21 cellular contexts compared by ENCODE assay signal in the genomic region with DNA sequence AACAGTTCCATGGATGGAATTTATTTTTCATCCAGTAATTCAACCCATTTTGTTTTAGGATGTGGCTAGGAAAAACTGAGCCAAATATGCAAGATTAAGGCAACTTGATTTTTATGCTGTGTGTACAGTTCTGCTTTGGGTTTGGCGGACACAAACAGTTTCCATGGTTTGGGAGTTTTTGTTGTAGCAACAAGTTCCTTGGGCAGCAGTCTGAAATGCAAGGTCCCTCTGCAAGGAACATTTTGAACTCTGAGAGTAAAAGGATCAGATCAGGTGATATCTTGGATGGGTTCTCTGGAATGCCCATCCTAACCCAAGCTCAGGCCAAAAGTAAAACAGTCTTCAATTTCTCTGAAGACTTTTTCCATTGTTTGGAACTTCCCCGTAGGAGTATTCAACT.
DNase-seq lines count a peak whose midpoint lies in the region; ATAC-seq and TF ChIP-seq lines count a peak whose summit lies in the region.
"Had no signal": no experiment of that assay in that cellular context is flagged by ENCODE, and none has a peak within 500 bp of the region (broad histone marks: within the 10 kb centered on the region; RNA-seq: fewer than 3 reads in every experiment).

No MANE protein-coding gene starts in this region.

- WGBS in esophagus squamous epithelium, 2 donors = 68 to 80% methylated on average over 2 of the region's 2 CpGs
- WGBS in right cardiac atrium = 56% methylated on average over 2 of the region's 2 CpGs

- H4K20me1 ChIP-seq in GM23338 (replicated peaks; ENCODE audit: insufficient read depth) = no peaks in the 10 kb centered on the region

- no peaks in the 10 kb centered on the region for H3K27me3 Mint-ChIP-seq in GM23338 (ENCODE audit: insufficient read depth, low read depth, poor library complexity)
- H3K27me3 Mint-ChIP-seq: stimulated activated memory B cell treated with anti-CD40 and anti-IgM and Interleukin-4, amounts not matched to agents 10 μg/mL and 1 μg/mL and 100 μg/mL, for 72 hours had no signal

- H3K79me2 ChIP-seq in GM23338 (replicated peaks; ENCODE audit: insufficient read depth) = no peaks in the 10 kb centered on the region

- no peaks in the 10 kb centered on the region for H3K36me3 ChIP-seq in GM23338 (ENCODE audit: insufficient read depth)
- H3K36me3 ChIP-seq in esophagus squamous epithelium = no peaks in the 10 kb centered on the region
- H3K36me3 ChIP-seq in skeletal muscle tissue (ENCODE audit: control insufficient read depth in 3 of 3, insufficient read depth in 3 of 3, low read length in 3 of 3) = no peaks in the 10 kb centered on the region
- H3K36me3 ChIP-seq: ovary had no signal

- TF ChIP-seq POLR2A in esophagus squamous epithelium (IDR thresholded peaks at IDR 0.05) = no peak

- H3K9ac ChIP-seq in skeletal muscle tissue (ENCODE audit: low read depth in 1 of 3, low read length in 3 of 3) = no peak overlapping the region
- H3K9ac ChIP-seq: SK-N-SH had no signal

- peak overlapping the region; percentile 33; the same call in 1 of the 2 replicates for H2AFZ ChIP-seq in GM23338

- H3K9me3 ChIP-seq in esophagus squamous epithelium = no peaks in the 10 kb centered on the region
- H3K9me3 ChIP-seq in right cardiac atrium (ENCODE audit: control insufficient read depth, low read length) = no peaks in the 10 kb centered on the region
- no peaks in the 10 kb centered on the region for H3K9me3 ChIP-seq in skeletal muscle tissue (ENCODE audit: control insufficient read depth in 3 of 3, low read length in 3 of 3)
- H3K9me3 ChIP-seq: ovary, SK-N-SH had no signal

- H3K27ac ChIP-seq in GM23338 (ENCODE audit: low read depth) (no peak overlapping the region), esophagus squamous epithelium (peak overlapping the region in 3 of 4 donors; percentile 34 to 94 (median 90)), right cardiac atrium (ENCODE audit: low read length) (peak overlapping the region; percentile 77), skeletal muscle tissue (ENCODE audit: low read depth, low read length) (peak overlapping the region; percentile 62)
- H3K27ac ChIP-seq: HL-60 had no signal

- no peaks in the 10 kb centered on the region; the same call in 2 of the 3 replicates for H3K4me1 Mint-ChIP-seq in GM23338
- H3K4me1 Mint-ChIP-seq: CD4-positive, alpha-beta memory T cell; stimulated activated memory B cell treated with anti-CD40 and anti-IgM and Interleukin-4, amounts not matched to agents 10 μg/mL and 1 μg/mL and 100 μg/mL, for 72 hours had no signal

- no peaks in the 10 kb centered on the region for H3K9me3 Mint-ChIP-seq in GM23338
- H3K9me3 Mint-ChIP-seq: dendritic cell treated with granulocyte-macrophage colony-stimulating factor and Interleukin-4, amounts not matched to agents 40 ng/mL and 50 ng/mL, for 4 days; stimulated activated memory B cell treated with anti-CD40 and anti-IgM and Interleukin-4, amounts not matched to agents 10 μg/mL and 1 μg/mL and 100 μg/mL, for 72 hours had no signal

- ATAC-seq in GM23338 (no peak), right cardiac atrium (peak; percentile 85 to 92), HG02870 (IDR thresholded peaks at IDR 0.05; ENCODE audit: unreplicated experiment) (no peak), GM18511 (IDR thresholded peaks at IDR 0.05; ENCODE audit: unreplicated experiment) (no peak), HG03469 (IDR thresholded peaks at IDR 0.05; ENCODE audit: unreplicated experiment) (no peak)
- ATAC-seq: K562; stimulated activated memory B cell treated with anti-CD40 and anti-IgM and Interleukin-4, amounts not matched to agents 10 μg/mL and 1 μg/mL and 100 μg/mL, for 72 hours had no signal

- no peak for DNase-seq in GM23338 (ENCODE audit: low spot score)
- no peak for DNase-seq in esophagus squamous epithelium (lab: John Stamatoyannopoulos, UW)
- DNase-seq in right cardiac atrium = no peak
- no peak for DNase-seq in COR-L47 (lab: John Stamatoyannopoulos, UW)
- DNase-seq: activated CD4-positive, alpha-beta T cell treated with anti-CD3 and anti-CD28 coated beads for 1 hour; activated gamma-delta T cell treated with Interleukin-2 at 50 U/mL for 16 hours; amygdala; CD4-positive, alpha-beta memory T cell; NCI-H1092; NCI-H526; SK-N-SH; T1000 had no signal

- H3K36me3 Mint-ChIP-seq in GM23338 (ENCODE audit: low read depth) = no peaks in the 10 kb centered on the region
- H3K36me3 Mint-ChIP-seq: CD4-positive, alpha-beta memory T cell; stimulated activated memory B cell treated with anti-CD40 and anti-IgM and Interleukin-4, amounts not matched to agents 10 μg/mL and 1 μg/mL and 100 μg/mL, for 72 hours had no signal

- H3K4me1 ChIP-seq in GM23338 (ENCODE audit: insufficient read depth) = no peaks in the 10 kb centered on the region
- peaks cover 10 to 54% (median 20%) of the 10 kb centered on the region in 3 donors for H3K4me1 ChIP-seq in esophagus squamous epithelium
- peaks cover 1% of the 10 kb centered on the region for H3K4me1 ChIP-seq in right cardiac atrium (ENCODE audit: control insufficient read depth, insufficient read depth, low read length)
- peaks cover 4 to 19% (median 8%) of the 10 kb centered on the region in 3 donors for H3K4me1 ChIP-seq in skeletal muscle tissue (ENCODE audit: control insufficient read depth in 3 of 3, insufficient read depth in 3 of 3, low read length in 3 of 3)

- H3K27me3 ChIP-seq in GM23338 (ENCODE audit: insufficient read depth) = no peaks in the 10 kb centered on the region
- H3K27me3 ChIP-seq in esophagus squamous epithelium = no peaks in the 10 kb centered on the region
- H3K27me3 ChIP-seq in right cardiac atrium (ENCODE audit: control insufficient read depth, insufficient read depth) = no peaks in the 10 kb centered on the region
- H3K27me3 ChIP-seq in skeletal muscle tissue (ENCODE audit: control insufficient read depth in 3 of 3, insufficient read depth in 3 of 3, low read length in 3 of 3) = no peaks in the 10 kb centered on the region
- H3K27me3 ChIP-seq: ovary had no signal

- intact Hi-C loops in esophagus squamous epithelium (cut with DNase I) (no loop called here), right cardiac atrium (cut with DNase I) (no loop called here)

- no peak for TF ChIP-seq CTCF in GM23338 (conservative IDR thresholded peaks at IDR 0.05; ENCODE audit: low read depth in 2 of 2)
- no peak for TF ChIP-seq CTCF in esophagus squamous epithelium (IDR thresholded peaks at IDR 0.05)

- H3K4me2 ChIP-seq in GM23338 = no peak overlapping the region
- H3K4me2 ChIP-seq: SK-N-SH had no signal

- no peaks in the 10 kb centered on the region for H3F3A ChIP-seq in GM23338 (replicated peaks; ENCODE audit: low read depth)

- H3K4me3 ChIP-seq in GM23338 (no peak overlapping the region), esophagus squamous epithelium (no peak overlapping the region), right cardiac atrium (ENCODE audit: low read length) (no peak overlapping the region), skeletal muscle tissue (ENCODE audit: low read length in 3 of 3) (no peak overlapping the region)
- H3K4me3 ChIP-seq: K562, ovary had no signal

- H3K27ac Mint-ChIP-seq in GM23338 = no peak overlapping the region
- H3K27ac Mint-ChIP-seq: CD4-positive, alpha-beta memory T cell; dendritic cell treated with granulocyte-macrophage colony-stimulating factor and Interleukin-4, amounts not matched to agents 40 ng/mL and 50 ng/mL, for 4 days; stimulated activated memory B cell treated with anti-CD40 and anti-IgM and Interleukin-4, amounts not matched to agents 10 μg/mL and 1 μg/mL and 100 μg/mL, for 72 hours had no signal

- no peak overlapping the region for H3K4me3 Mint-ChIP-seq in GM23338
- H3K4me3 Mint-ChIP-seq: CD4-positive, alpha-beta memory T cell; dendritic cell treated with granulocyte-macrophage colony-stimulating factor and Interleukin-4, amounts not matched to agents 40 ng/mL and 50 ng/mL, for 4 days; stimulated activated memory B cell treated with anti-CD40 and anti-IgM and Interleukin-4, amounts not matched to agents 10 μg/mL and 1 μg/mL and 100 μg/mL, for 72 hours had no signal

- no peaks in the 10 kb centered on the region for H3K9me2 ChIP-seq in GM23338 (ENCODE audit: insufficient read depth)
- H3K9me2 ChIP-seq: SK-N-SH had no signal

TF ChIP-seq in GM23338, 12 proteins besides CTCF, POLR2A, EP300 and RAD21 (continues in another document):
- TF ChIP-seq, protein P1, sequence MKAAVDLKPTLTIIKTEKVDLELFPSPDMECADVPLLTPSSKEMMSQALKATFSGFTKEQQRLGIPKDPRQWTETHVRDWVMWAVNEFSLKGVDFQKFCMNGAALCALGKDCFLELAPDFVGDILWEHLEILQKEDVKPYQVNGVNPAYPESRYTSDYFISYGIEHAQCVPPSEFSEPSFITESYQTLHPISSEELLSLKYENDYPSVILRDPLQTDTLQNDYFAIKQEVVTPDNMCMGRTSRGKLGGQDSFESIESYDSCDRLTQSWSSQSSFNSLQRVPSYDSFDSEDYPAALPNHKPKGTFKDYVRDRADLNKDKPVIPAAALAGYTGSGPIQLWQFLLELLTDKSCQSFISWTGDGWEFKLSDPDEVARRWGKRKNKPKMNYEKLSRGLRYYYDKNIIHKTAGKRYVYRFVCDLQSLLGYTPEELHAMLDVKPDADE (IDR thresholded peaks at IDR 0.05) = no peak
- TF ChIP-seq POLR2AphosphoS5 (IDR thresholded peaks at IDR 0.05; ENCODE audit: low read depth) (no peak), STAT1 (IDR thresholded peaks at IDR 0.05; ENCODE audit: unreplicated experiment) (no peak)

Comparison
In these comparisons a context has a peak if more than half of its experiments do, and no peak if none do; other contexts are left out.
1. ATAC-seq: peak in right cardiac atrium (2 of 2); none in GM23338 (single experiment), HG02870 (single experiment), GM18511 (single experiment) and HG03469 (single experiment).